Comparison of ENCODE assay signal across 22 cellular contexts in genomic region chr5:34016243-34016642, GRCh38. TPM values are rescaled to one million over a fixed set of nuclear protein-coding genes. Genes with fewer than 3 reads are reported as not detected.
"Had no signal": no experiment of that assay in that cellular context is flagged by ENCODE, and none has a peak within 500 bp of the region (broad histone marks: within the 10 kb centered on the region; RNA-seq: fewer than 3 reads in every experiment).

No MANE protein-coding gene starts in this region.

- H3K27me3 Mint-ChIP-seq: memory B cell; naive B cell; natural killer cell treated with Interleukin-12 subunit alpha and Interleukin-12 subunit beta and Interleukin-15 and Interleukin-18, amount 100 ng/mL, for 72 hours; stimulated activated naive B cell treated with anti-CD40 and anti-IgM and Interleukin-4, amounts not matched to agents 10 μg/mL and 1 μg/mL and 100 μg/mL, for 72 hours; stimulated activated naive CD8-positive, alpha-beta T cell treated with anti-CD3 and anti-CD28 coated beads, Interleukin-15, Interleukin-2, amounts not matched to agents 100 ng/mL and 50 ng/mL, for 24 hours had no signal

- H3K4me1 Mint-ChIP-seq: memory B cell; mesothelial cell of epicardium; naive B cell; neural progenitor cell; stimulated activated naive B cell treated with anti-CD40 and anti-IgM and Interleukin-4, amounts not matched to agents 10 μg/mL and 1 μg/mL and 100 μg/mL, for 72 hours had no signal

- DNase-seq: dorsolateral prefrontal cortex; effector CD4-positive, alpha-beta T cell; foreskin fibroblast; gastrocnemius medialis; head of caudate nucleus; kidney; naive B cell; right cardiac atrium; sigmoid colon; spleen; stimulated activated CD4-positive, alpha-beta T cell treated with anti-CD3 and anti-CD28 coated beads, Interleukin-4, amount 100 ng/mL, for 4 hours; stimulated activated naive B cell treated with anti-CD40 and anti-IgM and Interleukin-4, amounts not matched to agents 10 μg/mL and 1 μg/mL and 100 μg/mL, for 72 hours; upper lobe of left lung had no signal

- H3K4me3 Mint-ChIP-seq: memory B cell; mesothelial cell of epicardium; naive B cell; natural killer cell treated with Interleukin-12 subunit alpha and Interleukin-12 subunit beta and Interleukin-15 and Interleukin-18, amount 100 ng/mL, for 72 hours; neural progenitor cell; stimulated activated naive B cell treated with anti-CD40 and anti-IgM and Interleukin-4, amounts not matched to agents 10 μg/mL and 1 μg/mL and 100 μg/mL, for 72 hours; stimulated activated naive CD8-positive, alpha-beta T cell treated with anti-CD3 and anti-CD28 coated beads, Interleukin-15, Interleukin-2, amounts not matched to agents 100 ng/mL and 50 ng/mL, for 24 hours had no signal

- H3K27ac Mint-ChIP-seq: memory B cell; mesothelial cell of epicardium; naive B cell; natural killer cell treated with Interleukin-12 subunit alpha and Interleukin-12 subunit beta and Interleukin-15 and Interleukin-18, amount 100 ng/mL, for 72 hours; neural progenitor cell; stimulated activated naive B cell treated with anti-CD40 and anti-IgM and Interleukin-4, amounts not matched to agents 10 μg/mL and 1 μg/mL and 100 μg/mL, for 72 hours had no signal

- H3K36me3 Mint-ChIP-seq: natural killer cell treated with Interleukin-12 subunit alpha and Interleukin-12 subunit beta and Interleukin-15 and Interleukin-18, amount 100 ng/mL, for 72 hours; neural progenitor cell had no signal

- H3K9me3 Mint-ChIP-seq: neural progenitor cell; stimulated activated naive CD8-positive, alpha-beta T cell treated with anti-CD3 and anti-CD28 coated beads, Interleukin-15, Interleukin-2, amounts not matched to agents 100 ng/mL and 50 ng/mL, for 24 hours had no signal

RNA-seq across cellular contexts. Expression of gene SLC45A2, which starts 31.8 kb away (rescaled TPM):
- total RNA-seq: gastrocnemius medialis, glomerular endothelial cell, osteocyte, thoracic aorta, tibial nerve had no signal
